In the genomic region with DNA sequence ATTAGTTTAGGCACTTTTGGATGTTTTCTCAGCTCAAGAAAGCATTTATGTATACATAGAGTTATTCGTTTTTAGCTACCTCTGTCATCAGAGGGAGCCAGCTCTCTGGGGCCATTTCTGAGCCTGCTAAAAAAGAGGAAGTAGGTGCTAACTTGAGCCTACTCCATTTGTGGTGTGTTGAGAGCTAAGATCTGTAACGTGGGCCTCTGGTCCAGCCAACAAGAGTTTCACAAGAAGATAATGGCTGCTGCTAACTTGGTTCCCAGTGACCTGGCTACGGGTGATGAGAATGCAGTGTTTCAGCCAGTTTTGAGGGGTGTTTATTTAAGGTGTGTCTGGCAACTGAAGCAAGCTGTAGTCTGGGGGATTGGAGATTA, we compare ENCODE assay signal across 1 cellular context.
TF ChIP-seq lines count a peak whose summit lies in the region.

No MANE protein-coding gene starts in this region.

TF ChIP-seq in GM12878, 131 proteins besides CTCF, POLR2A, EP300 and RAD21 (continued from another document):
- TF ChIP-seq CHD1 (IDR thresholded peaks at IDR 0.05; ENCODE audit: low read depth, low read length): no peak
- TF ChIP-seq BHLHE40 (IDR thresholded peaks at IDR 0.05; ENCODE audit: borderline replicate concordance in 1 of 2, low read depth in 2 of 2, low read length in 1 of 2): no peak
- no peak for TF ChIP-seq TARDBP (IDR thresholded peaks at IDR 0.05; ENCODE audit: borderline replicate concordance)
